ENCODE assay signal across 1 cellular context in genomic region chr20:50728981-50729874, GRCh38.
TF ChIP-seq lines count a peak whose summit lies in the region.

No MANE protein-coding gene starts in this region.

TF ChIP-seq in HepG2, 621 proteins besides CTCF, POLR2A, EP300 and RAD21 (continued from another document and continues in another):
- TF ChIP-seq HCFC1 (IDR thresholded peaks at IDR 0.05; ENCODE audit: low read depth, low read length) (no peak), NFYC (CRISPR knock-in tag; IDR thresholded peaks at IDR 0.05) (no peak), KDM4B (CRISPR knock-in tag; IDR thresholded peaks at IDR 0.05) (no peak), REL (CRISPR knock-in tag; conservative IDR thresholded peaks at IDR 0.05) (no peak), ZNF589 (CRISPR knock-in tag; conservative IDR thresholded peaks at IDR 0.05) (no peak), PHF8 (CRISPR knock-in tag; IDR thresholded peaks at IDR 0.05) (no peak), ZNF550 (CRISPR knock-in tag; IDR thresholded peaks at IDR 0.05; ENCODE audit: borderline replicate concordance) (no peak), MYNN (CRISPR knock-in tag; IDR thresholded peaks at IDR 0.05; ENCODE audit: low read depth) (no peak), SP5 (CRISPR knock-in tag; IDR thresholded peaks at IDR 0.05; ENCODE audit: borderline replicate concordance, low read depth) (peak; percentile 14; the same call in 1 of the 2 replicates), ZFP36 (IDR thresholded peaks at IDR 0.05; ENCODE audit: borderline replicate concordance, low read depth, low read length, partially characterized antibody) (no peak), CENPT (CRISPR knock-in tag; IDR thresholded peaks at IDR 0.05; ENCODE audit: low read depth) (no peak), ZNF580 (CRISPR knock-in tag; IDR thresholded peaks at IDR 0.05; ENCODE audit: borderline replicate concordance, low read depth) (0 out of 2 replicates have a peak, but pooled peaks have one; percentile 12), MED13 (CRISPR knock-in tag; IDR thresholded peaks at IDR 0.05) (no peak), MED1 (CRISPR knock-in tag; IDR thresholded peaks at IDR 0.05) (peak; percentile 26; the same call in 1 of the 2 replicates), ATF2 (CRISPR knock-in tag; IDR thresholded peaks at IDR 0.05) (peak; percentile 56; the same call in 1 of the 2 replicates), ZNF607 (CRISPR knock-in tag; IDR thresholded peaks at IDR 0.05; ENCODE audit: borderline replicate concordance) (no peak), ZNF451 (CRISPR knock-in tag; IDR thresholded peaks at IDR 0.05) (0 out of 2 replicates have a peak, but pooled peaks have one; percentile 59), MYC (CRISPR knock-in tag; IDR thresholded peaks at IDR 0.05; ENCODE audit: borderline replicate concordance) (no peak), ATRX (CRISPR knock-in tag; IDR thresholded peaks at IDR 0.05; ENCODE audit: borderline replicate concordance) (no peak; the same call in 1 of the 2 replicates), HIVEP1 (CRISPR knock-in tag; IDR thresholded peaks at IDR 0.05) (no peak), PAXIP1 (CRISPR knock-in tag; conservative IDR thresholded peaks at IDR 0.05) (peak; percentile 44), MTF2 (CRISPR knock-in tag; IDR thresholded peaks at IDR 0.05; ENCODE audit: borderline replicate concordance) (no peak), KDM1A (CRISPR knock-in tag; IDR thresholded peaks at IDR 0.05) (0 out of 2 replicates have a peak, but pooled peaks have one; percentile 14), ZSCAN20 (CRISPR knock-in tag; IDR thresholded peaks at IDR 0.05; ENCODE audit: borderline replicate concordance) (no peak), ZNF12 (CRISPR knock-in tag; IDR thresholded peaks at IDR 0.05) (0 out of 2 replicates have a peak, but pooled peaks have one; percentile 28), ZNF337 (CRISPR knock-in tag; IDR thresholded peaks at IDR 0.05; ENCODE audit: borderline replicate concordance, low read depth) (no peak), KLF11 (CRISPR knock-in tag; IDR thresholded peaks at IDR 0.05) (peak; percentile 45; the same call in 1 of the 2 replicates), KLF16 (CRISPR knock-in tag; IDR thresholded peaks at IDR 0.05) (peak in 1 of 2 experiments; percentile 26; a peak in 1 of 4 replicates), ZNF749 (CRISPR knock-in tag; IDR thresholded peaks at IDR 0.05; ENCODE audit: borderline replicate concordance) (no peak), ZNF484 (CRISPR knock-in tag; IDR thresholded peaks at IDR 0.05; ENCODE audit: borderline replicate concordance, low read depth) (no peak), ZNF619 (CRISPR knock-in tag; IDR thresholded peaks at IDR 0.05) (no peak), ZNF382 (CRISPR knock-in tag; IDR thresholded peaks at IDR 0.05; ENCODE audit: borderline replicate concordance) (no peak), RBAK (CRISPR knock-in tag; IDR thresholded peaks at IDR 0.05) (no peak), ZNF207 (IDR thresholded peaks at IDR 0.05; ENCODE audit: borderline replicate concordance) (no peak), ZNF883 (CRISPR knock-in tag; IDR thresholded peaks at IDR 0.05; ENCODE audit: not compliant biosample characterization) (no peak), ZFP37 (CRISPR knock-in tag; IDR thresholded peaks at IDR 0.05; ENCODE audit: borderline replicate concordance) (0 out of 2 replicates have a peak, but pooled peaks have one; percentile 8), ZNF512B (CRISPR knock-in tag; IDR thresholded peaks at IDR 0.05; ENCODE audit: borderline replicate concordance) (peak; percentile 70; the same call in 1 of the 2 replicates), ZNF652 (CRISPR knock-in tag; IDR thresholded peaks at IDR 0.05; ENCODE audit: borderline replicate concordance, low read depth) (no peak), ZSCAN25 (CRISPR knock-in tag; IDR thresholded peaks at IDR 0.05) (no peak), ZNF468 (CRISPR knock-in tag; IDR thresholded peaks at IDR 0.05) (no peak), XBP1 (CRISPR knock-in tag; IDR thresholded peaks at IDR 0.05) (no peak), THYN1 (CRISPR knock-in tag; IDR thresholded peaks at IDR 0.05; ENCODE audit: borderline replicate concordance, low read depth) (no peak), MBNL3 (CRISPR knock-in tag; conservative IDR thresholded peaks at IDR 0.05) (no peak), ZNF691 (CRISPR knock-in tag; IDR thresholded peaks at IDR 0.05; ENCODE audit: borderline replicate concordance, low read depth) (no peak), NR2F2 (IDR thresholded peaks at IDR 0.05; ENCODE audit: borderline replicate concordance, low read depth) (no peak), ZNF552 (CRISPR knock-in tag; IDR thresholded peaks at IDR 0.05; ENCODE audit: borderline replicate concordance) (no peak), SMAD3 (CRISPR knock-in tag; IDR thresholded peaks at IDR 0.05) (0 out of 2 replicates have a peak, but pooled peaks have one; percentile 25), ZNF354B (CRISPR knock-in tag; IDR thresholded peaks at IDR 0.05) (no peak), NR2C2 (CRISPR knock-in tag; IDR thresholded peaks at IDR 0.05; ENCODE audit: borderline replicate concordance) (peak; percentile 25; the same call in 1 of the 2 replicates), ZNF564 (CRISPR knock-in tag; IDR thresholded peaks at IDR 0.05) (no peak; the same call in 1 of the 2 replicates), ZNF232 (CRISPR knock-in tag; IDR thresholded peaks at IDR 0.05; ENCODE audit: borderline replicate concordance) (no peak; the same call in 1 of the 2 replicates), ZNF20 (CRISPR knock-in tag; IDR thresholded peaks at IDR 0.05) (0 out of 2 replicates have a peak, but pooled peaks have one; percentile 40), SP1 (IDR thresholded peaks at IDR 0.05) (no peak), SP1 (CRISPR knock-in tag; IDR thresholded peaks at IDR 0.05) (no peak), CHD4 (IDR thresholded peaks at IDR 0.05; ENCODE audit: borderline replicate concordance, low read length) (no peak), FOXA3 (CRISPR knock-in tag; IDR thresholded peaks at IDR 0.05) (peak; percentile 77), ZNF850 (CRISPR knock-in tag; conservative IDR thresholded peaks at IDR 0.05) (no peak), ZBTB4 (CRISPR knock-in tag; IDR thresholded peaks at IDR 0.05; ENCODE audit: borderline replicate concordance) (no peak), NFIB (CRISPR knock-in tag; IDR thresholded peaks at IDR 0.05; ENCODE audit: borderline replicate concordance) (no peak), ISL2 (CRISPR knock-in tag; IDR thresholded peaks at IDR 0.05) (no peak), CBX5 (CRISPR knock-in tag; IDR thresholded peaks at IDR 0.05; ENCODE audit: borderline replicate concordance) (no peak; the same call in 1 of the 2 replicates), DPF2 (CRISPR knock-in tag; IDR thresholded peaks at IDR 0.05; ENCODE audit: borderline replicate concordance, low read depth) (peak; percentile 36; the same call in 1 of the 2 replicates)
